ENCODE assay signal across 18 cellular contexts in genomic region chr11:34638897-34639296, GRCh38. TPM values are rescaled to one million over a fixed set of nuclear protein-coding genes. Genes with fewer than 3 reads are reported as not detected.
DNase-seq lines count a peak whose midpoint lies in the region; TF ChIP-seq lines count a peak whose summit lies in the region.
"Had no signal": no experiment of that assay in that cellular context is flagged by ENCODE, and none has a peak within 500 bp of the region (broad histone marks: within the 10 kb centered on the region; RNA-seq: fewer than 3 reads in every experiment).

No MANE protein-coding gene starts in this region.

- H3K27me3 ChIP-seq in PC-9 (ENCODE audit: insufficient read depth, low read depth) (no peaks in the 10 kb centered on the region), duodenal mucosa (ENCODE audit: control insufficient read depth in 1 of 2, insufficient read depth in 2 of 2, low read length in 2 of 2) (no peaks in the 10 kb centered on the region), muscle layer of duodenum (ENCODE audit: low read depth, low read length) (no peaks in the 10 kb centered on the region), transverse colon (no peaks in the 10 kb centered on the region), MG63 (no peaks in the 10 kb centered on the region), uterus (no peaks in the 10 kb centered on the region)
- H3K27me3 ChIP-seq: BLaER1, SJSA1 had no signal

- WGBS in transverse colon (ENCODE audit: low coverage in 1 of 2), 2 donors, result 26 to 63% methylated on average over 3 of the region's 3 CpGs

- H2AFZ ChIP-seq in PC-9, result no peak overlapping the region

- POLR2A ChIA-PET in PC-9 (lab: Charles Lee; ENCODE audit: unreplicated experiment), result interaction anchor here (0.5 kb wide), 1 partner anchor 528 kb away, joined by 3 read pairs; no protein-coding TSS in a partner anchor

- DNase-seq in PC-9 (no peak), transverse colon (no peak), MG63 (no peak), DMS79 (lab: John Stamatoyannopoulos, UW) (no peak), uterus (no peak), NCI-H748 (lab: John Stamatoyannopoulos, UW; ENCODE audit: unreplicated experiment) (no peak)
- DNase-seq: DMS153, GOT3, NCI-H1105 treated with DMSO at 0.1 percent for 48 hours, NCI-H187 treated with DMSO at 0.1 percent for 48 hours, NCI-H2171, NCI-H446 treated with DMSO at 0.1 percent for 48 hours, NCI-H774 had no signal

- H3K9me2 ChIP-seq in PC-9 (ENCODE audit: insufficient read depth), result no peaks in the 10 kb centered on the region

- no TSS peak for BruUV-seq in PC-9 (replicated peaks; lab: Mats Ljungman, UMichigan)

- CTCF ChIA-PET in PC-9 (lab: Charles Lee), result interaction anchor here (0.6 kb wide), 1 partner anchor 52 kb away, joined by 3 read pairs; no protein-coding TSS in a partner anchor

- H3K36me3 ChIP-seq in PC-9 (ENCODE audit: low read depth) (peaks cover 34% of the 10 kb centered on the region), duodenal mucosa (ENCODE audit: control insufficient read depth in 1 of 2, insufficient read depth in 2 of 2, low read length in 2 of 2) (peaks cover 0 to 1% of the 10 kb centered on the region in 2 donors), muscle layer of duodenum (ENCODE audit: control insufficient read depth in 1 of 2, insufficient read depth in 2 of 2, low read length in 2 of 2) (no peaks in the 10 kb centered on the region), transverse colon (no peaks in the 10 kb centered on the region), MG63 (peaks cover 4% of the 10 kb centered on the region; the same call in 1 of the 2 replicates), uterus (no peaks in the 10 kb centered on the region)
- H3K36me3 ChIP-seq: BLaER1, SJSA1 had no signal

- H3K4me2 ChIP-seq in PC-9, result peak overlapping the region; percentile 74
- H3K4me2 ChIP-seq: BLaER1 had no signal

- H3K9me3 ChIP-seq in PC-9 (ENCODE audit: insufficient read depth, low read depth) (no peaks in the 10 kb centered on the region), duodenal mucosa (ENCODE audit: control insufficient read depth in 1 of 2, low read length in 2 of 2) (no peaks in the 10 kb centered on the region), muscle layer of duodenum (ENCODE audit: control insufficient read depth in 1 of 2, low read length in 2 of 2) (no peaks in the 10 kb centered on the region), transverse colon (no peaks in the 10 kb centered on the region), MG63 (no peaks in the 10 kb centered on the region), uterus (no peaks in the 10 kb centered on the region)
- H3K9me3 ChIP-seq: BLaER1, SJSA1 had no signal

- in situ Hi-C loops in transverse colon (cut with MboI; ENCODE audit: low pct_ligation_motif_present in 1 of 4, low pct_unique_long_range_greater_than_20kb in 1 of 4, low sequenced_read_pairs in 3 of 4), result no loop called here

- H3K4me1 ChIP-seq in PC-9 (replicated peaks; ENCODE audit: insufficient read depth) (peaks cover 98% of the 10 kb centered on the region), duodenal mucosa (ENCODE audit: control insufficient read depth in 1 of 2, insufficient read depth in 2 of 2, low read length in 2 of 2) (peaks cover 70 to 80% of the 10 kb centered on the region in 2 donors), muscle layer of duodenum (ENCODE audit: control insufficient read depth in 1 of 2, insufficient read depth in 2 of 2, low read length in 2 of 2) (no peaks in the 10 kb centered on the region), transverse colon (peaks cover 7 to 87% (median 54%) of the 10 kb centered on the region in 4 donors), uterus (no peaks in the 10 kb centered on the region)

- no peak for TF ChIP-seq EP300 in transverse colon (IDR thresholded peaks at IDR 0.05; ENCODE audit: low read depth)

- TF ChIP-seq POLR2A in transverse colon (IDR thresholded peaks at IDR 0.05) (no peak), uterus (IDR thresholded peaks at IDR 0.05) (no peak)

- intact Hi-C loops in PC-9 (cut with micrococcal nuclease; ENCODE audit: unreplicated experiment), result no loop called here
- intact Hi-C loops in transverse colon (cut with DNase I; ENCODE audit: low total_unique reads), result no loop called here
- intact Hi-C loops in uterus (cut with DNase I; ENCODE audit: low total_unique reads), result no loop called here

- TF ChIP-seq CTCF in PC-9 (conservative IDR thresholded peaks at IDR 0.05) (no peak), transverse colon (IDR thresholded peaks at IDR 0.05) (no peak), uterus (IDR thresholded peaks at IDR 0.05) (no peak)

- no peaks in the 10 kb centered on the region for H4K20me1 ChIP-seq in PC-9 (ENCODE audit: insufficient read depth)
- H4K20me1 ChIP-seq: BLaER1 had no signal

- no peak overlapping the region; the same call in 1 of the 2 replicates for H3K4me3 ChIP-seq in PC-9
- H3K4me3 ChIP-seq in duodenal mucosa (ENCODE audit: low read depth in 1 of 2, low read length in 2 of 2), result peak overlapping the region in 1 of 2 donors; percentile 6
- H3K4me3 ChIP-seq in muscle layer of duodenum (ENCODE audit: low read depth in 1 of 2, low read length in 2 of 2), result no peak overlapping the region
- H3K4me3 ChIP-seq in transverse colon, result no peak overlapping the region
- no peak overlapping the region for H3K4me3 ChIP-seq in MG63
- H3K4me3 ChIP-seq in uterus, result no peak overlapping the region
- H3K4me3 ChIP-seq: BLaER1, SJSA1 had no signal

- peak overlapping the region; percentile 44 to 50 for H3K9ac ChIP-seq in duodenal mucosa (ENCODE audit: low read depth in 1 of 2, low read length in 2 of 2)
- H3K9ac ChIP-seq: BLaER1 had no signal

- peaks cover 68% of the 10 kb centered on the region for H3F3A ChIP-seq in PC-9 (ENCODE audit: insufficient read depth, low read depth)

- peak overlapping the region; percentile 84 for H3K27ac ChIP-seq in PC-9
- H3K27ac ChIP-seq in duodenal mucosa (ENCODE audit: low read depth, low read length), result peak overlapping the region; percentile 79
- peak overlapping the region; percentile 57 for H3K27ac ChIP-seq in muscle layer of duodenum (ENCODE audit: low read length)
- peak overlapping the region; percentile 85 to 89 (median 86) for H3K27ac ChIP-seq in transverse colon
- no peak overlapping the region for H3K27ac ChIP-seq in uterus
- H3K27ac ChIP-seq: BLaER1, SJSA1 had no signal

- H3K79me2 ChIP-seq in PC-9 (ENCODE audit: low read depth), result peaks cover 97% of the 10 kb centered on the region

RNA-seq across cellular contexts. Expression of gene EHF, which starts 18.0 kb away (rescaled TPM):
- total RNA-seq in PC-9 (2021), result 85.7 and 118 TPM in 2 replicates
- total RNA-seq in transverse colon, result 100 to 1,000 TPM; 206 to 406 (median 262) TPM
- 1.2 and 6.0 TPM in 2 replicates for total RNA-seq in MG63 (2014; rRNA removed; shearing (Covaris generic); ENCODE audit: low replicate concordance)
- 10 to 100 TPM in 1 of 4 donors, 1 to 10 TPM in 2, under 1 TPM in 1; 0.59 to 98.7 (median 1.6) TPM for total RNA-seq in uterus
- total RNA-seq: RPMI7951, SJSA1 had no signal

Comparison
In these comparisons a context has a peak if more than half of its experiments do, and no peak if none do; other contexts are left out.
1. H3K27ac ChIP-seq: peak in PC-9 (single experiment), duodenal mucosa (single experiment), muscle layer of duodenum (single experiment) and transverse colon (4 of 4); none in uterus (0 of 2).